In genomic region chr4:153748378-153748777, GRCh38 we compare ENCODE assay signal across 1 cellular context.
TF ChIP-seq lines count a peak whose summit lies in the region.

No MANE protein-coding gene starts in this region.

TF ChIP-seq in HepG2, 621 proteins besides CTCF, POLR2A, EP300 and RAD21:
- TF ChIP-seq AKNA (CRISPR knock-in tag; IDR thresholded peaks at IDR 0.05; ENCODE audit: borderline replicate concordance): no peak
- TF ChIP-seq SIX1 (CRISPR knock-in tag; IDR thresholded peaks at IDR 0.05; ENCODE audit: borderline replicate concordance): no peak
- TF ChIP-seq GABPB1 (CRISPR knock-in tag; IDR thresholded peaks at IDR 0.05): no peak
- TF ChIP-seq REST (IDR thresholded peaks at IDR 0.05; ENCODE audit: borderline replicate concordance in 1 of 2, low read depth in 1 of 2, low read length in 2 of 2): no peak
- TF ChIP-seq ZNF772 (CRISPR knock-in tag; IDR thresholded peaks at IDR 0.05): no peak
- no peak for TF ChIP-seq ZNF17 (CRISPR knock-in tag; IDR thresholded peaks at IDR 0.05)
- TF ChIP-seq KLF11 (CRISPR knock-in tag; IDR thresholded peaks at IDR 0.05): no peak
- TF ChIP-seq ZNF263 (CRISPR knock-in tag; IDR thresholded peaks at IDR 0.05): no peak
- no peak for TF ChIP-seq SAFB2 (CRISPR knock-in tag; IDR thresholded peaks at IDR 0.05; ENCODE audit: borderline replicate concordance, low read depth)
- no peak for TF ChIP-seq PRMT3 (CRISPR knock-in tag; IDR thresholded peaks at IDR 0.05; ENCODE audit: borderline replicate concordance, low read depth)
- no peak for TF ChIP-seq PHF5A (CRISPR knock-in tag; IDR thresholded peaks at IDR 0.05; ENCODE audit: low read depth, unreplicated experiment)
- no peak for TF ChIP-seq RFXAP (CRISPR knock-in tag; IDR thresholded peaks at IDR 0.05; ENCODE audit: borderline replicate concordance)
- no peak for TF ChIP-seq GABPA (IDR thresholded peaks at IDR 0.05; ENCODE audit: low read depth, low read length)
- no peak for TF ChIP-seq GABPA (CRISPR knock-in tag; IDR thresholded peaks at IDR 0.05; ENCODE audit: low read depth)
- no peak for TF ChIP-seq KAT7 (CRISPR knock-in tag; IDR thresholded peaks at IDR 0.05; ENCODE audit: borderline replicate concordance)
- no peak for TF ChIP-seq KAT2B (IDR thresholded peaks at IDR 0.05; ENCODE audit: borderline replicate concordance, low read depth, low read length)
- no peak for TF ChIP-seq TMF1 (CRISPR knock-in tag; IDR thresholded peaks at IDR 0.05; ENCODE audit: low read depth)
- no peak for TF ChIP-seq ARID5B (CRISPR knock-in tag; IDR thresholded peaks at IDR 0.05)
